Comparison of ENCODE assay signal across 30 cellular contexts in genomic region chr12:30090258-30090657, GRCh38.
"Had no signal": no experiment of that assay in that cellular context is flagged by ENCODE, and none has a peak within 500 bp of the region (broad histone marks: within the 10 kb centered on the region; RNA-seq: fewer than 3 reads in every experiment).

No MANE protein-coding gene starts in this region.

- H3K36me3 ChIP-seq: ascending aorta, breast epithelium, WERI-Rb-1 had no signal

- ATAC-seq: activated CD4-positive, alpha-beta T cell treated with anti-CD3 and anti-CD28 coated beads for 36 hours; activated CD4-positive, CD25-positive, alpha-beta regulatory T cell treated with anti-CD3 and anti-CD28 coated beads, Interleukin-2, amount 50 U/mL, for 24 hours; activated CD8-positive, alpha-beta memory T cell treated with anti-CD3 and anti-CD28 coated beads, Interleukin-2, amount 10 ng/mL, durations not matched to agents 7 days and 5 days; activated CD8-positive, alpha-beta T cell treated with anti-CD3 and anti-CD28 coated beads, Interleukin-2, amount 10 ng/mL, durations not matched to agents 7 days and 5 days; activated naive CD8-positive, alpha-beta T cell treated with anti-CD3 and anti-CD28 coated beads, Interleukin-2, amount 50 U/mL, for 24 hours; WTC11 had no signal

- H3K4me3 ChIP-seq: ascending aorta, breast epithelium had no signal

- H3K4me1 ChIP-seq: ascending aorta, breast epithelium had no signal

- H3K27ac ChIP-seq: ascending aorta, breast epithelium, WERI-Rb-1 had no signal

- H3K9me3 ChIP-seq: ascending aorta, breast epithelium had no signal

- DNase-seq: activated CD4-positive, alpha-beta memory T cell treated with anti-CD3 and anti-CD28 coated beads, Interleukin-2, amount 10 ng/mL, durations not matched to agents 7 days and 5 days; activated CD4-positive, alpha-beta T cell treated with anti-CD3 and anti-CD28 coated beads for 1 hour; activated CD4-positive, alpha-beta T cell treated with anti-CD3 and anti-CD28 coated beads for 36 hours; activated CD4-positive, alpha-beta T cell treated with anti-CD3 and anti-CD28 coated beads for 48 hours; activated CD4-positive, alpha-beta T cell treated with anti-CD3 and anti-CD28 coated beads, Interleukin-2, amount 10 ng/mL, durations not matched to agents 7 days and 5 days; activated CD4-positive, alpha-beta T cell treated with anti-CD3 and anti-CD28 coated beads, Interleukin-2, amount 50 U/mL, for 48 hours; activated CD4-positive, CD25-positive, alpha-beta regulatory T cell; activated CD8-positive, alpha-beta memory T cell treated with anti-CD3 and anti-CD28 coated beads for 24 hours; activated CD8-positive, alpha-beta memory T cell treated with anti-CD3 and anti-CD28 coated beads, Interleukin-2, amount 10 ng/mL, durations not matched to agents 7 days and 5 days; activated CD8-positive, alpha-beta memory T cell treated with anti-CD3 and anti-CD28 coated beads, Interleukin-2, amount 50 U/mL, for 48 hours; activated CD8-positive, alpha-beta T cell treated with anti-CD3 and anti-CD28 coated beads, Interleukin-2, amount 10 ng/mL, durations not matched to agents 7 days and 5 days; activated effector memory CD4-positive, alpha-beta T cell treated with Interleukin-2 at 50 U/mL for 16 hours; activated gamma-delta T cell; activated naive CD4-positive, alpha-beta T cell treated with anti-CD3 and anti-CD28 coated beads, Interleukin-2, amount 10 ng/mL, durations not matched to agents 7 days and 5 days; activated naive CD4-positive, alpha-beta T cell treated with Interleukin-2 at 50 U/mL for 16 hours; activated naive CD8-positive, alpha-beta T cell treated with anti-CD3 and anti-CD28 coated beads, Interleukin-2, amount 10 ng/mL, durations not matched to agents 7 days and 5 days; activated naive CD8-positive, alpha-beta T cell treated with anti-CD3 and anti-CD28 coated beads, Interleukin-2, amount 50 U/mL, for 24 hours; activated T-cell treated with anti-CD3 and anti-CD28 coated beads, Interleukin-2, amount 50 U/mL, for 24 hours; activated T-cell treated with anti-CD3 and anti-CD28 coated beads, Interleukin-2, amount 50 U/mL, for 48 hours; amygdala; anterior cingulate cortex; central memory CD4-positive, alpha-beta T cell; T-helper 1 cell; T-helper 2 cell; T-helper 9 cell; WERI-Rb-1 had no signal

- H3K27me3 ChIP-seq: ascending aorta, breast epithelium had no signal
